In genomic region chr22:31615481-31615840, GRCh38 we compare ENCODE assay signal across 13 cellular contexts. TPM values are rescaled to one million over a fixed set of nuclear protein-coding genes. Genes with fewer than 3 reads are reported as not detected.
DNase-seq lines count a peak whose midpoint lies in the region; ATAC-seq and TF ChIP-seq lines count a peak whose summit lies in the region.
"Had no signal": no experiment of that assay in that cellular context is flagged by ENCODE, and none has a peak within 500 bp of the region (broad histone marks: within the 10 kb centered on the region; RNA-seq: fewer than 3 reads in every experiment).

No MANE protein-coding gene starts in this region.

- no peak for ATAC-seq in stimulated activated naive CD8-positive, alpha-beta T cell treated with anti-CD3 and anti-CD28 coated beads, Interleukin-15, Interleukin-2, amounts not matched to agents 100 U/mL and 50 U/mL, for 24 hours
- ATAC-seq in lower lobe of right lung: no peak
- ATAC-seq in upper lobe of left lung (ENCODE audit: low FRiP score in 2 of 2): no peak
- ATAC-seq in HG03139 (IDR thresholded peaks at IDR 0.05; ENCODE audit: unreplicated experiment): no peak

- CTCF ChIA-PET in activated CD4-positive, alpha-beta memory T cell treated with anti-CD3 and anti-CD28 coated beads for 36 hours (lab: Charles Lee): no interaction called here

- H3K9me3 ChIP-seq in lower lobe of right lung (no peaks in the 10 kb centered on the region), upper lobe of left lung (no peaks in the 10 kb centered on the region)

- H3K36me3 Mint-ChIP-seq in stimulated activated naive CD8-positive, alpha-beta T cell treated with anti-CD3 and anti-CD28 coated beads, Interleukin-15, Interleukin-2, amounts not matched to agents 100 ng/mL and 50 ng/mL, for 24 hours (ENCODE audit: low read depth): peaks cover 59% of the 10 kb centered on the region
- peaks cover 46% of the 10 kb centered on the region for H3K36me3 Mint-ChIP-seq in activated CD4-positive, alpha-beta memory T cell treated with anti-CD3 and anti-CD28 coated beads for 36 hours
- H3K36me3 Mint-ChIP-seq in mesothelial cell of epicardium: peaks cover 5% of the 10 kb centered on the region

- POLR2A ChIA-PET in activated CD4-positive, alpha-beta memory T cell treated with anti-CD3 and anti-CD28 coated beads for 36 hours (lab: Charles Lee): interaction anchor here (0.6 to 1.5 kb wide), 2 partner anchors 15 to 143 kb away, joined by 5 to 11 read pairs; no protein-coding TSS in a partner anchor

- H3K27me3 ChIP-seq in lower lobe of right lung (ENCODE audit: low read depth) (no peaks in the 10 kb centered on the region), upper lobe of left lung (no peaks in the 10 kb centered on the region)

- TF ChIP-seq CTCF in lower lobe of right lung (IDR thresholded peaks at IDR 0.05) (no peak), upper lobe of left lung (IDR thresholded peaks at IDR 0.05) (no peak), mesothelial cell of epicardium (IDR thresholded peaks at IDR 0.05; ENCODE audit: unreplicated experiment) (no peak)

- intact Hi-C loops in activated CD4-positive, alpha-beta memory T cell treated with anti-CD3 and anti-CD28 coated beads for 36 hours (cut with micrococcal nuclease): no loop called here
- intact Hi-C loops in lower lobe of right lung (cut with DNase I): no loop called here

- no peaks in the 10 kb centered on the region for H3K9me3 Mint-ChIP-seq in stimulated activated naive CD8-positive, alpha-beta T cell treated with anti-CD3 and anti-CD28 coated beads, Interleukin-15, Interleukin-2, amounts not matched to agents 100 ng/mL and 50 ng/mL, for 24 hours
- H3K9me3 Mint-ChIP-seq in activated CD4-positive, alpha-beta memory T cell treated with anti-CD3 and anti-CD28 coated beads for 36 hours: no peaks in the 10 kb centered on the region
- H3K9me3 Mint-ChIP-seq in mesothelial cell of epicardium: no peaks in the 10 kb centered on the region
- H3K9me3 Mint-ChIP-seq: activated naive CD4-positive, alpha-beta T cell treated with anti-CD3 and anti-CD28 coated beads, Interleukin-2, amount 10 ng/mL, durations not matched to agents 7 days and 5 days had no signal

- H3K4me3 Mint-ChIP-seq in stimulated activated naive CD8-positive, alpha-beta T cell treated with anti-CD3 and anti-CD28 coated beads, Interleukin-15, Interleukin-2, amounts not matched to agents 100 ng/mL and 50 ng/mL, for 24 hours: peak overlapping the region; percentile 20
- H3K4me3 Mint-ChIP-seq in activated CD4-positive, alpha-beta memory T cell treated with anti-CD3 and anti-CD28 coated beads for 36 hours: no peak overlapping the region
- no peak overlapping the region for H3K4me3 Mint-ChIP-seq in mesothelial cell of epicardium
- H3K4me3 Mint-ChIP-seq: activated naive CD4-positive, alpha-beta T cell treated with anti-CD3 and anti-CD28 coated beads, Interleukin-2, amount 10 ng/mL, durations not matched to agents 7 days and 5 days had no signal

- H3K36me3 ChIP-seq in lower lobe of right lung (peaks cover 48% of the 10 kb centered on the region), upper lobe of left lung (peaks cover 9 to 51% (median 43%) of the 10 kb centered on the region in 4 donors)

- H3K27ac ChIP-seq in lower lobe of right lung (peak overlapping the region; percentile 14), upper lobe of left lung (peak overlapping the region in 3 of 4 donors; percentile 41 to 61 (median 43))
- H3K27ac ChIP-seq: coronary artery had no signal

- DNase-seq in stimulated activated naive CD8-positive, alpha-beta T cell treated with anti-CD3 and anti-CD28 coated beads, Interleukin-15, Interleukin-2, amounts not matched to agents 100 U/mL and 50 U/mL, for 24 hours: no peak
- DNase-seq in activated CD4-positive, alpha-beta memory T cell treated with anti-CD3 and anti-CD28 coated beads for 36 hours: no peak
- DNase-seq in lower lobe of right lung (no peak), upper lobe of left lung (no peak), mesothelial cell of epicardium (ENCODE audit: low spot score in 2 of 2, unreplicated experiment in 2 of 2) (no peak), NCI-H1436 treated with DMSO at 0.1 percent for 48 hours (lab: John Stamatoyannopoulos, UW) (no peak)
- DNase-seq: activated naive CD4-positive, alpha-beta T cell treated with anti-CD3 and anti-CD28 coated beads, Interleukin-2, amount 10 ng/mL, durations not matched to agents 7 days and 5 days; Kasumi-1; stimulated activated CD4-positive, alpha-beta T cell treated with anti-CD3 and anti-CD28 coated beads, Interleukin-2, amount 100 ng/mL, for 48 hours; stimulated activated naive CD4-positive, alpha-beta T cell treated with Interleukin-2 at 50 U/mL for 16 hours had no signal

- no peaks in the 10 kb centered on the region for H3K27me3 Mint-ChIP-seq in stimulated activated naive CD8-positive, alpha-beta T cell treated with anti-CD3 and anti-CD28 coated beads, Interleukin-15, Interleukin-2, amounts not matched to agents 100 ng/mL and 50 ng/mL, for 24 hours
- no peaks in the 10 kb centered on the region for H3K27me3 Mint-ChIP-seq in activated CD4-positive, alpha-beta memory T cell treated with anti-CD3 and anti-CD28 coated beads for 36 hours
- H3K27me3 Mint-ChIP-seq in mesothelial cell of epicardium (ENCODE audit: low read depth): no peaks in the 10 kb centered on the region

- TF ChIP-seq EP300 in upper lobe of left lung (IDR thresholded peaks at IDR 0.05): no peak

- H3K4me1 ChIP-seq in lower lobe of right lung: peaks cover 24% of the 10 kb centered on the region
- H3K4me1 ChIP-seq in upper lobe of left lung: peaks cover 15 to 37% (median 25%) of the 10 kb centered on the region in 4 donors

- H3K4me3 ChIP-seq in lower lobe of right lung (no peak overlapping the region), upper lobe of left lung (no peak overlapping the region)
- H3K4me3 ChIP-seq: coronary artery had no signal

- H3K27ac Mint-ChIP-seq in stimulated activated naive CD8-positive, alpha-beta T cell treated with anti-CD3 and anti-CD28 coated beads, Interleukin-15, Interleukin-2, amounts not matched to agents 100 ng/mL and 50 ng/mL, for 24 hours: peak overlapping the region; percentile 85
- H3K27ac Mint-ChIP-seq in activated CD4-positive, alpha-beta memory T cell treated with anti-CD3 and anti-CD28 coated beads for 36 hours: peak overlapping the region; percentile 69
- no peak overlapping the region for H3K27ac Mint-ChIP-seq in mesothelial cell of epicardium

- 69 to 74% methylated on average over 4 of the region's 4 CpGs for WGBS in upper lobe of left lung, 2 donors

- TF ChIP-seq POLR2A in upper lobe of left lung (IDR thresholded peaks at IDR 0.05): no peak

- H3K4me1 Mint-ChIP-seq in stimulated activated naive CD8-positive, alpha-beta T cell treated with anti-CD3 and anti-CD28 coated beads, Interleukin-15, Interleukin-2, amounts not matched to agents 100 ng/mL and 50 ng/mL, for 24 hours (ENCODE audit: low read depth): peaks cover 38% of the 10 kb centered on the region
- H3K4me1 Mint-ChIP-seq in activated CD4-positive, alpha-beta memory T cell treated with anti-CD3 and anti-CD28 coated beads for 36 hours (ENCODE audit: low read depth): peaks cover 25% of the 10 kb centered on the region
- no peaks in the 10 kb centered on the region for H3K4me1 Mint-ChIP-seq in mesothelial cell of epicardium

RNA-seq across cellular contexts. Expression of gene PISD, which starts 46.6 kb away (rescaled TPM):
- total RNA-seq in activated CD4-positive, alpha-beta memory T cell treated with anti-CD3 and anti-CD28 coated beads for 36 hours: 10 to 100 TPM; 39.4 to 40.2 TPM
- total RNA-seq in lower lobe of right lung (47.3 TPM), upper lobe of left lung (10 to 100 TPM; 18.4 to 81.8 (median 53.9) TPM), mesothelial cell of epicardium (40.4 to 43.8 TPM (median 41.8 TPM) in 3 replicates)
